Comparison of ENCODE assay signal across 20 cellular contexts in genomic region chr15:27210176-27210575, GRCh38.
A peak's percentile ranks its signal among the peaks of the same experiment; 100 is the strongest.
DNase-seq lines count a peak whose midpoint lies in the region; ATAC-seq, FAIRE-seq and TF ChIP-seq lines count a peak whose summit lies in the region.
"Had no signal": no experiment of that assay in that cellular context is flagged by ENCODE, and none has a peak within 500 bp of the region (broad histone marks: within the 10 kb centered on the region; RNA-seq: fewer than 3 reads in every experiment).

No MANE protein-coding gene starts in this region.

- H3K27me3 ChIP-seq in astrocyte (ENCODE audit: insufficient read depth, low read length) (no peaks in the 10 kb centered on the region), trophoblast cell (ENCODE audit: insufficient read depth, low read length) (no peaks in the 10 kb centered on the region), PC-3 (ENCODE audit: low read length) (no peaks in the 10 kb centered on the region)
- H3K27me3 ChIP-seq: BLaER1 had no signal

- no peak overlapping the region for H3K18ac ChIP-seq in trophoblast cell (ENCODE audit: low read length)

- H3K36me3 ChIP-seq in astrocyte (ENCODE audit: insufficient read depth, low read length) (no peaks in the 10 kb centered on the region), trophoblast cell (ENCODE audit: control insufficient read depth in 1 of 2, insufficient read depth in 2 of 2, low read length in 2 of 2) (no peaks in the 10 kb centered on the region), PC-3 (ENCODE audit: low read depth, low read length) (no peaks in the 10 kb centered on the region)
- H3K36me3 ChIP-seq: BLaER1 had no signal

- H2AK5ac ChIP-seq in trophoblast cell (ENCODE audit: low read length): no peak overlapping the region

- whole genome bisulfite sequencing in trophoblast cell (ENCODE audit: extremely low coverage, insufficient coverage, insufficient read length): no CpG with 5 or more reads among the region's 10 CpGs

- H3K4me2 ChIP-seq in astrocyte (ENCODE audit: low read length) (no peak overlapping the region), trophoblast cell (ENCODE audit: low read length) (no peak overlapping the region), PC-3 (ENCODE audit: low read length) (no peak overlapping the region)
- H3K4me2 ChIP-seq: GM23338 had no signal

- intact Hi-C loops in PC-3 (cut with micrococcal nuclease): no loop called here

- H3K9ac ChIP-seq in astrocyte (ENCODE audit: low read length) (no peak overlapping the region), trophoblast cell (ENCODE audit: low read length) (no peak overlapping the region), PC-3 (ENCODE audit: low read length) (no peak overlapping the region)
- H3K9ac ChIP-seq: BLaER1 had no signal

- no peak overlapping the region for H3K23ac ChIP-seq in trophoblast cell (ENCODE audit: low read length)

- peak; percentile 13 for DNase-seq in HS-5 (ENCODE audit: low read depth)
- peak; percentile 27 for DNase-seq in astrocyte (ENCODE audit: low read depth)
- no peak for DNase-seq in trophoblast cell
- DNase-seq in NCI-H748 treated with DMSO at 0.1 percent for 48 hours (lab: John Stamatoyannopoulos, UW): no peak
- DNase-seq in PC-3: no peak
- no peak for DNase-seq in NCI-H446 treated with DMSO at 0.1 percent for 48 hours (lab: John Stamatoyannopoulos, UW)
- DNase-seq in activated CD4-positive, alpha-beta T cell treated with anti-CD3 and anti-CD28 coated beads, Interleukin-2, amount 50 U/mL, for 48 hours: no peak
- DNase-seq: Caco-2; CD4-positive, CD25-positive, alpha-beta regulatory T cell; CD8-positive, alpha-beta T cell; DMS153; DND-41; H9 had no signal

- no peak overlapping the region for H2BK120ac ChIP-seq in trophoblast cell (ENCODE audit: insufficient read depth, low read length, poor library complexity)

- H3K4me1 ChIP-seq in astrocyte (ENCODE audit: insufficient read depth, low read length): no peaks in the 10 kb centered on the region
- no peaks in the 10 kb centered on the region for H3K4me1 ChIP-seq in trophoblast cell (ENCODE audit: control insufficient read depth in 1 of 2, insufficient read depth in 2 of 2, low read length in 2 of 2)
- H3K4me1 ChIP-seq in PC-3 (ENCODE audit: insufficient read depth, low read length): no peaks in the 10 kb centered on the region
- H3K4me1 ChIP-seq: Caco-2 had no signal

- no peaks in the 10 kb centered on the region for H3K27me3 Mint-ChIP-seq in astrocyte (ENCODE audit: low read depth, unreplicated experiment)
- H3K27me3 Mint-ChIP-seq: B cell; CD4-positive, CD25-positive, alpha-beta regulatory T cell had no signal

- no peak overlapping the region for H4K91ac ChIP-seq in trophoblast cell (ENCODE audit: low read depth, low read length)

- FAIRE-seq in astrocyte (lab: Jason Lieb, UNC): no peak
- FAIRE-seq: G401.6, GM12892 had no signal

- no peak overlapping the region for H2AFZ ChIP-seq in astrocyte (ENCODE audit: low read depth, low read length)
- H2AFZ ChIP-seq in trophoblast cell (ENCODE audit: insufficient read depth, low read length, poor library complexity): no peak overlapping the region
- H2AFZ ChIP-seq in PC-3 (ENCODE audit: low read length): no peak overlapping the region
- H2AFZ ChIP-seq: GM23338 had no signal

- H3K9me3 ChIP-seq in astrocyte (ENCODE audit: insufficient read depth, low read depth, low read length) (no peaks in the 10 kb centered on the region), trophoblast cell (ENCODE audit: insufficient read depth, low read depth, low read length) (peaks cover 2% of the 10 kb centered on the region), PC-3 (ENCODE audit: low read length) (0 out of 2 replicates have a peak, but pooled peaks cover 5% of the 10 kb centered on the region)
- H3K9me3 ChIP-seq: BLaER1, Caco-2 had no signal

- CTCF ChIA-PET in PC-3 (lab: Charles Lee): no interaction called here

- H3K36me3 Mint-ChIP-seq in astrocyte (ENCODE audit: low read depth, unreplicated experiment): no peaks in the 10 kb centered on the region
- H3K36me3 Mint-ChIP-seq: CD4-positive, CD25-positive, alpha-beta regulatory T cell; CD8-positive, alpha-beta T cell had no signal

- no peak overlapping the region for H3K4me3 Mint-ChIP-seq in astrocyte (ENCODE audit: unreplicated experiment)
- H3K4me3 Mint-ChIP-seq: B cell; CD4-positive, CD25-positive, alpha-beta regulatory T cell; CD8-positive, alpha-beta T cell; GM23338; H9 had no signal

- TF ChIP-seq CTCF in astrocyte (IDR thresholded peaks at IDR 0.05; ENCODE audit: insufficient read depth, low read depth, low read length) (no peak), PC-3 (conservative IDR thresholded peaks at IDR 0.05; ENCODE audit: low read depth, low read length) (no peak)

- H2BK12ac ChIP-seq in trophoblast cell (ENCODE audit: low read length): no peak overlapping the region

- no peak overlapping the region for H2BK5ac ChIP-seq in trophoblast cell (ENCODE audit: low read depth, low read length, poor library complexity)

- no peaks in the 10 kb centered on the region for H3K79me2 ChIP-seq in astrocyte (ENCODE audit: insufficient read depth, low read length)
- no peaks in the 10 kb centered on the region for H3K79me2 ChIP-seq in trophoblast cell (ENCODE audit: control insufficient read depth, insufficient read depth, low read length, poor library complexity)
- H3K79me2 ChIP-seq in PC-3 (ENCODE audit: low read length): no peaks in the 10 kb centered on the region

- peaks cover 4% of the 10 kb centered on the region for H3K4me1 Mint-ChIP-seq in astrocyte (ENCODE audit: low read depth, unreplicated experiment)
- H3K4me1 Mint-ChIP-seq: B cell; CD4-positive, CD25-positive, alpha-beta regulatory T cell; GM23338; H9 had no signal

- H3K9me3 Mint-ChIP-seq in astrocyte (ENCODE audit: unreplicated experiment): no peaks in the 10 kb centered on the region
- H3K9me3 Mint-ChIP-seq: GM23338 had no signal

- H3K79me1 ChIP-seq in trophoblast cell (ENCODE audit: low read length): no peaks in the 10 kb centered on the region

- H3K27ac ChIP-seq in astrocyte (ENCODE audit: low read depth, low read length): no peak overlapping the region
- no peak overlapping the region for H3K27ac ChIP-seq in trophoblast cell (ENCODE audit: low read depth, low read length)
- no peak overlapping the region for H3K27ac ChIP-seq in PC-3 (ENCODE audit: low read length)
- H3K27ac ChIP-seq: BLaER1, C4-2B had no signal

- no peak overlapping the region for H3K27ac Mint-ChIP-seq in astrocyte (ENCODE audit: unreplicated experiment)
- H3K27ac Mint-ChIP-seq: B cell; CD4-positive, CD25-positive, alpha-beta regulatory T cell; CD8-positive, alpha-beta T cell; GM23338; H9 had no signal

- H4K20me1 ChIP-seq in astrocyte (ENCODE audit: insufficient read depth, low read length): no peaks in the 10 kb centered on the region
- no peaks in the 10 kb centered on the region for H4K20me1 ChIP-seq in PC-3 (ENCODE audit: low read length)
- H4K20me1 ChIP-seq: BLaER1 had no signal

- H3K4ac ChIP-seq in trophoblast cell (ENCODE audit: low read depth, low read length): no peak overlapping the region

- POLR2A ChIA-PET in PC-3 (lab: Charles Lee; ENCODE audit: unreplicated experiment): no interaction called here

- no TSS peak for BruUV-seq in PC-3 (replicated peaks; lab: Mats Ljungman, UMichigan)

- H4K8ac ChIP-seq in trophoblast cell (ENCODE audit: low read depth, low read length): no peak overlapping the region

- H3F3A ChIP-seq in PC-3 (ENCODE audit: low read length, unreplicated experiment): no peaks in the 10 kb centered on the region

- H3K4me3 ChIP-seq in astrocyte (ENCODE audit: insufficient read depth, low read depth, low read length) (no peak overlapping the region), trophoblast cell (ENCODE audit: low read depth, low read length) (peak overlapping the region; percentile 54), PC-3 (ENCODE audit: low read length) (no peak overlapping the region)
- H3K4me3 ChIP-seq: BLaER1, GM23338 had no signal

- ATAC-seq in PC-3: no peak
- ATAC-seq: CD8-positive, alpha-beta T cell; GM23338; HCT116 had no signal

- no peaks in the 10 kb centered on the region for H3K9me2 ChIP-seq in PC-3 (replicated peaks; ENCODE audit: low read length)

- no peak overlapping the region for H4K12ac ChIP-seq in trophoblast cell (ENCODE audit: low read depth, low read length)

- no peak overlapping the region for H3K14ac ChIP-seq in trophoblast cell (ENCODE audit: low read length)

Comparison
In these comparisons a context has a peak if more than half of its experiments do, and no peak if none do; other contexts are left out.
1. DNase-seq: peak in HS-5 (single experiment) and astrocyte (single experiment); none in trophoblast cell (0 of 2), NCI-H748 treated with DMSO at 0.1 percent for 48 hours (single experiment), PC-3 (single experiment), NCI-H446 treated with DMSO at 0.1 percent for 48 hours (single experiment) and activated CD4-positive, alpha-beta T cell treated with anti-CD3 and anti-CD28 coated beads, Interleukin-2, amount 50 U/mL, for 48 hours (0 of 2).